In genomic region chr16:48511716-48512115, GRCh38 we compare ENCODE assay signal across 13 cellular contexts.
"Had no signal": no experiment of that assay in that cellular context is flagged by ENCODE, and none has a peak within 500 bp of the region (broad histone marks: within the 10 kb centered on the region; RNA-seq: fewer than 3 reads in every experiment).

No MANE protein-coding gene starts in this region.

- DNase-seq: activated CD4-positive, alpha-beta memory T cell treated with anti-CD3 and anti-CD28 coated beads for 36 hours; activated T-cell treated with anti-CD3 and anti-CD28 coated beads, Interleukin-2, amount 50 U/mL, for 4 hours; anterior cingulate cortex; gastrocnemius medialis; lower lobe of right lung; naive thymus-derived CD4-positive, alpha-beta T cell; stimulated activated CD4-positive, alpha-beta T cell treated with anti-CD3 and anti-CD28 coated beads, Interleukin-2, amount 100 ng/mL, for 24 hours; stimulated activated naive CD8-positive, alpha-beta T cell treated with anti-CD3 and anti-CD28 coated beads, Interleukin-15, Interleukin-2, amounts not matched to agents 100 U/mL and 50 U/mL, for 24 hours had no signal

- H3K4me3 Mint-ChIP-seq: activated CD4-positive, alpha-beta memory T cell treated with anti-CD3 and anti-CD28 coated beads for 36 hours; activated naive CD8-positive, alpha-beta T cell treated with anti-CD3 and anti-CD28 coated beads, Interleukin-2, amount 10 ng/mL, durations not matched to agents 7 days and 5 days; activated T-cell treated with anti-CD3 and anti-CD28 coated beads, Interleukin-2, amount 50 U/mL, for 4 hours; naive thymus-derived CD4-positive, alpha-beta T cell had no signal

- H3K9me3 ChIP-seq: gastrocnemius medialis, lower lobe of right lung, neutrophil, SJCRH30, thoracic aorta had no signal

- ATAC-seq: activated T-cell treated with anti-CD3 and anti-CD28 coated beads, Interleukin-2, amount 50 U/mL, for 4 hours; gastrocnemius medialis; naive thymus-derived CD4-positive, alpha-beta T cell; stimulated activated naive CD8-positive, alpha-beta T cell treated with anti-CD3 and anti-CD28 coated beads, Interleukin-15, Interleukin-2, amounts not matched to agents 100 U/mL and 50 U/mL, for 24 hours had no signal

- H3K27ac Mint-ChIP-seq: activated CD4-positive, alpha-beta memory T cell treated with anti-CD3 and anti-CD28 coated beads for 36 hours; activated naive CD8-positive, alpha-beta T cell treated with anti-CD3 and anti-CD28 coated beads, Interleukin-2, amount 10 ng/mL, durations not matched to agents 7 days and 5 days had no signal

- H3K27me3 Mint-ChIP-seq: activated CD4-positive, alpha-beta memory T cell treated with anti-CD3 and anti-CD28 coated beads for 36 hours had no signal

- H3K4me3 ChIP-seq: gastrocnemius medialis, lower lobe of right lung, SJCRH30, thoracic aorta had no signal

- H3K27me3 ChIP-seq: gastrocnemius medialis, neutrophil, SJCRH30 had no signal

- H3K4me1 Mint-ChIP-seq: activated naive CD8-positive, alpha-beta T cell treated with anti-CD3 and anti-CD28 coated beads, Interleukin-2, amount 10 ng/mL, durations not matched to agents 7 days and 5 days; naive thymus-derived CD4-positive, alpha-beta T cell had no signal

- H3K4me1 ChIP-seq: gastrocnemius medialis, lower lobe of right lung, SJCRH30 had no signal

- H3K27ac ChIP-seq: gastrocnemius medialis, lower lobe of right lung, neutrophil, SJCRH30, thoracic aorta, VCaP had no signal

- H3K9me3 Mint-ChIP-seq: activated CD4-positive, alpha-beta memory T cell treated with anti-CD3 and anti-CD28 coated beads for 36 hours; activated T-cell treated with anti-CD3 and anti-CD28 coated beads, Interleukin-2, amount 50 U/mL, for 4 hours had no signal

- H3K36me3 ChIP-seq: gastrocnemius medialis, lower lobe of right lung, neutrophil, SJCRH30, thoracic aorta had no signal

- H3K36me3 Mint-ChIP-seq: activated CD4-positive, alpha-beta memory T cell treated with anti-CD3 and anti-CD28 coated beads for 36 hours; activated naive CD8-positive, alpha-beta T cell treated with anti-CD3 and anti-CD28 coated beads, Interleukin-2, amount 10 ng/mL, durations not matched to agents 7 days and 5 days had no signal
